1 cellular context compared by ENCODE assay signal in the genomic region with DNA sequence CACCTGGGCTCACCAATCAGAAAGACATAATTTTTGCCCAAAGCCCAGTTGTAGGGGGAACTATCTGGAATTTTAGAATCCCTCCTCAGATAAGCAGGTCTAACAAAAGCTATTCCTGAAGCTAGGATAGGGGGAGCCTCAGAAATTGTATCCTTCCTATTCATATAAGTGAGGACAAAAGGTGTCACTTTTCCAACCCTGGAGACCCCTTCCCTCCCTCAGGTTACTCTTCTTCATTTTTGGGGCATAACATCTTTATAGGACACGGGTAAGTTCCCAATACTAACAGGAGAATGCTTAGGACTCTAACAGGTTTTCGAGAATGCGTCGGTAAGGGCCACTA.
TF ChIP-seq lines count a peak whose summit lies in the region.
"Not testable (repeated sequence)": the region's sequence is repeated elsewhere in the genome, so short reads cannot be mapped to it uniquely, and the experiment has no call there.

No MANE protein-coding gene starts in this region.

TF ChIP-seq in HepG2, 621 proteins besides CTCF, POLR2A, EP300 and RAD21:
- TF ChIP-seq ZNF441 (CRISPR knock-in tag; IDR thresholded peaks at IDR 0.05; ENCODE audit: borderline replicate concordance) (peak; percentile 35; the same call in 1 of the 2 replicates), SKI (IDR thresholded peaks at IDR 0.05; ENCODE audit: partially characterized antibody) (peak; percentile 0), RARA (CRISPR knock-in tag; IDR thresholded peaks at IDR 0.05) (0 out of 2 replicates have a peak, but pooled peaks have one; percentile 7), RBFOX2 (IDR thresholded peaks at IDR 0.05; ENCODE audit: low read depth, low read length) (peak; percentile 42), ZNF678 (CRISPR knock-in tag; IDR thresholded peaks at IDR 0.05) (peak; percentile 7; the same call in 1 of the 2 replicates), HDAC6 (IDR thresholded peaks at IDR 0.05; ENCODE audit: low read depth, low read length) (peak; percentile 19; the same call in 1 of the 2 replicates), IKZF1 (IDR thresholded peaks at IDR 0.05) (0 out of 2 replicates have a peak, but pooled peaks have one; percentile 49), NBN (conservative IDR thresholded peaks at IDR 0.05) (0 out of 2 replicates have a peak, but pooled peaks have one; percentile 1), POLR2AphosphoS5 (IDR thresholded peaks at IDR 0.05; ENCODE audit: low read depth, low read length) (peak; percentile 34; the same call in 1 of the 2 replicates), ZNF713 (CRISPR knock-in tag; IDR thresholded peaks at IDR 0.05) (peak; percentile 13; the same call in 1 of the 2 replicates), KDM5A (IDR thresholded peaks at IDR 0.05; ENCODE audit: borderline replicate concordance, low read length) (peak; percentile 0), SOX13 (CRISPR knock-in tag; conservative IDR thresholded peaks at IDR 0.05 in 1 of 2, IDR thresholded peaks at IDR 0.05 in 1 of 2) (peak in 1 of 2 experiments; percentile 98; a peak in 2 of 4 replicates), STAT5B (CRISPR knock-in tag; IDR thresholded peaks at IDR 0.05) (0 out of 2 replicates have a peak, but pooled peaks have one; percentile 84)
- TF ChIP-seq, protein P1, sequence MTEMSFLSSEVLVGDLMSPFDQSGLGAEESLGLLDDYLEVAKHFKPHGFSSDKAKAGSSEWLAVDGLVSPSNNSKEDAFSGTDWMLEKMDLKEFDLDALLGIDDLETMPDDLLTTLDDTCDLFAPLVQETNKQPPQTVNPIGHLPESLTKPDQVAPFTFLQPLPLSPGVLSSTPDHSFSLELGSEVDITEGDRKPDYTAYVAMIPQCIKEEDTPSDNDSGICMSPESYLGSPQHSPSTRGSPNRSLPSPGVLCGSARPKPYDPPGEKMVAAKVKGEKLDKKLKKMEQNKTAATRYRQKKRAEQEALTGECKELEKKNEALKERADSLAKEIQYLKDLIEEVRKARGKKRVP (CRISPR knock-in tag; IDR thresholded peaks at IDR 0.05) = peak in 1 of 2 experiments; percentile 35; a peak in 2 of 4 replicates
- TF ChIP-seq SOX13 (IDR thresholded peaks at IDR 0.05) = not testable (repeated sequence)
